Comparison of ENCODE assay signal across 11 cellular contexts in genomic region chr20:58661298-58662141, GRCh38. TPM values are rescaled to one million over a fixed set of nuclear protein-coding genes. Genes with fewer than 3 reads are reported as not detected.
DNase-seq lines count a peak whose midpoint lies in the region; ATAC-seq and TF ChIP-seq lines count a peak whose summit lies in the region.
"Had no signal": no experiment of that assay in that cellular context is flagged by ENCODE, and none has a peak within 500 bp of the region (broad histone marks: within the 10 kb centered on the region; RNA-seq: fewer than 3 reads in every experiment).

No MANE protein-coding gene starts in this region.

- no peaks in the 10 kb centered on the region for H3K27me3 ChIP-seq in CD4-positive, CD25-positive, alpha-beta regulatory T cell (ENCODE audit: control insufficient read depth, insufficient read depth, low read length)

- peaks cover 48 to 87% (median 63%) of the 10 kb centered on the region in 4 donors for H3K4me1 Mint-ChIP-seq in CD4-positive, CD25-positive, alpha-beta regulatory T cell
- H3K4me1 Mint-ChIP-seq in activated naive CD8-positive, alpha-beta T cell treated with anti-CD3 and anti-CD28 coated beads for 36 hours = peaks cover 69% of the 10 kb centered on the region
- H3K4me1 Mint-ChIP-seq in nephron = peaks cover 77% of the 10 kb centered on the region

- no peaks in the 10 kb centered on the region for H3K9me3 Mint-ChIP-seq in CD4-positive, CD25-positive, alpha-beta regulatory T cell
- no peaks in the 10 kb centered on the region for H3K9me3 Mint-ChIP-seq in activated naive CD8-positive, alpha-beta T cell treated with anti-CD3 and anti-CD28 coated beads for 36 hours
- no peaks in the 10 kb centered on the region for H3K9me3 Mint-ChIP-seq in nephron

- peak; percentile 82 to 83 for ATAC-seq in CD4-positive, CD25-positive, alpha-beta regulatory T cell (ENCODE audit: low read depth in 2 of 2)
- ATAC-seq in GM21423 (IDR thresholded peaks at IDR 0.05; ENCODE audit: unreplicated experiment) (no peak), HG03571 (IDR thresholded peaks at IDR 0.05; ENCODE audit: unreplicated experiment) (no peak), HG02852 (IDR thresholded peaks at IDR 0.05; ENCODE audit: unreplicated experiment) (no peak)
- ATAC-seq: left colon had no signal

- TF ChIP-seq CTCF in nephron (IDR thresholded peaks at IDR 0.05; ENCODE audit: unreplicated experiment in 3 of 3) = no peak

- H3K4me3 Mint-ChIP-seq in CD4-positive, CD25-positive, alpha-beta regulatory T cell = peak overlapping the region; percentile 85 to 94 (median 92)
- H3K4me3 Mint-ChIP-seq in activated naive CD8-positive, alpha-beta T cell treated with anti-CD3 and anti-CD28 coated beads for 36 hours = peak overlapping the region; percentile 68
- peak overlapping the region in 1 of 3 experiments; percentile 9 for H3K4me3 Mint-ChIP-seq in nephron

- no peaks in the 10 kb centered on the region for H3K9me3 ChIP-seq in CD4-positive, CD25-positive, alpha-beta regulatory T cell (ENCODE audit: control insufficient read depth in 2 of 2, low read length in 2 of 2)

- H3K27ac ChIP-seq in CD4-positive, CD25-positive, alpha-beta regulatory T cell (ENCODE audit: insufficient read depth, low read length, poor library complexity, severe bottlenecking) = peak overlapping the region; percentile 94

- peak overlapping the region; percentile 98 to 100 (median 99) for H3K27ac Mint-ChIP-seq in CD4-positive, CD25-positive, alpha-beta regulatory T cell
- H3K27ac Mint-ChIP-seq in activated naive CD8-positive, alpha-beta T cell treated with anti-CD3 and anti-CD28 coated beads for 36 hours = peak overlapping the region; percentile 94
- peak overlapping the region in 2 of 3 experiments; percentile 74 to 75 for H3K27ac Mint-ChIP-seq in nephron

- H3K4me3 ChIP-seq in CD4-positive, CD25-positive, alpha-beta regulatory T cell (ENCODE audit: low read depth, low read length) = peak overlapping the region; percentile 90

- H3K36me3 ChIP-seq in CD4-positive, CD25-positive, alpha-beta regulatory T cell (ENCODE audit: control insufficient read depth, insufficient read depth, low read length) = peaks cover under 1% of the 10 kb centered on the region

- no peaks in the 10 kb centered on the region for H3K27me3 Mint-ChIP-seq in CD4-positive, CD25-positive, alpha-beta regulatory T cell
- H3K27me3 Mint-ChIP-seq in activated naive CD8-positive, alpha-beta T cell treated with anti-CD3 and anti-CD28 coated beads for 36 hours = no peaks in the 10 kb centered on the region
- no peaks in the 10 kb centered on the region for H3K27me3 Mint-ChIP-seq in nephron (ENCODE audit: low read depth)

- peak; percentile 48 to 78 (median 71) for DNase-seq in CD4-positive, CD25-positive, alpha-beta regulatory T cell
- DNase-seq in activated CD4-positive, CD25-positive, alpha-beta regulatory T cell treated with anti-CD3 and anti-CD28 coated beads, Interleukin-2, amount 50 U/mL, for 72 hours = peak; percentile 45
- DNase-seq in activated naive CD8-positive, alpha-beta T cell treated with anti-CD3 and anti-CD28 coated beads for 36 hours = peak; percentile 22
- no peak for DNase-seq in NCI-H748 treated with DMSO at 0.1 percent for 48 hours (lab: John Stamatoyannopoulos, UW)
- DNase-seq: left colon, NCI-H1105, retina had no signal

- H3K36me3 Mint-ChIP-seq in CD4-positive, CD25-positive, alpha-beta regulatory T cell = peaks cover 14% of the 10 kb centered on the region
- peaks cover 45% of the 10 kb centered on the region for H3K36me3 Mint-ChIP-seq in activated naive CD8-positive, alpha-beta T cell treated with anti-CD3 and anti-CD28 coated beads for 36 hours
- H3K36me3 Mint-ChIP-seq in nephron (ENCODE audit: low read depth) = peaks cover 28% of the 10 kb centered on the region

- H3K4me1 ChIP-seq in CD4-positive, CD25-positive, alpha-beta regulatory T cell (ENCODE audit: control insufficient read depth, insufficient read depth, low read length, poor library complexity, severe bottlenecking) = peaks cover 71% of the 10 kb centered on the region

RNA-seq across cellular contexts. Expression of gene STX16, which starts 10.4 kb away (rescaled TPM):
- total RNA-seq in CD4-positive, CD25-positive, alpha-beta regulatory T cell = 190 TPM
- 10 to 100 TPM; 22.8 to 27.5 (median 26.1) TPM for polyA plus RNA-seq in CD4-positive, CD25-positive, alpha-beta regulatory T cell
- total RNA-seq in activated naive CD8-positive, alpha-beta T cell treated with anti-CD3 and anti-CD28 coated beads for 36 hours = 10 to 100 TPM; 84.0 to 93.5 TPM

RNA-seq across cellular contexts. Expression of gene NPEPL1, which starts 31.1 kb away (rescaled TPM):
- 62.2 TPM for total RNA-seq in CD4-positive, CD25-positive, alpha-beta regulatory T cell
- polyA plus RNA-seq in CD4-positive, CD25-positive, alpha-beta regulatory T cell = 10 to 100 TPM in 1 of 4 donors, 1 to 10 TPM in 3; 7.7 to 10.7 (median 8.0) TPM
- total RNA-seq in activated naive CD8-positive, alpha-beta T cell treated with anti-CD3 and anti-CD28 coated beads for 36 hours = 10 to 100 TPM; 13.7 to 15.2 TPM

Comparison
In these comparisons a context has a peak if more than half of its experiments do, and no peak if none do; other contexts are left out.
1. ATAC-seq: peak in CD4-positive, CD25-positive, alpha-beta regulatory T cell (2 of 2); none in GM21423 (single experiment), HG03571 (single experiment) and HG02852 (single experiment).
2. Peak in every context shown above with its lines, with median percentiles within 50 percentile points of each other: H3K27ac Mint-ChIP-seq.